ENCODE assay signal across 8 cellular contexts in the genomic region with DNA sequence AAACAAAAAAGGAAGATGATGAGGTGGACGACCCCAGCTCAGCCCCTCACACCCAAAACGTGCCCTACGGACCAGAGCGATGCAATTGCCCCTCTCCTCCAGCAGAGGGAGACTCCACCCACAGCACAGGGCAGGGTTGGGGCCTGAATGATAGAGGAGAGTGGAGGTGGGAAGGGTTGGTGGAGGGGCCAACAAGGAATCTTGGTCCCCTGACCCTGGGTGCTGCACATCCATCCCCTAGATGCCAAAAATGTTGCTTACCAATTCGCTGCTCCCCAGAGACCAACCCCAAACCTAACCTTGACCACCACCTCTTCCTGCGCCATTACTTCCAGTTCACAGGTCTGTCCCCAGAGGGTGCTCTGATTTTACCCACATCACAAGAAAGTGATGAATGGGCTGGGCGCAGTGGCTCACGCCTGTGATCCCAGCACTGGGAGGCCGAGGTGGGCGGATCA. TPM values are rescaled to one million over a fixed set of nuclear protein-coding genes. Genes with fewer than 3 reads are reported as not detected.
DNase-seq lines count a peak whose midpoint lies in the region; FAIRE-seq and TF ChIP-seq lines count a peak whose summit lies in the region.

No MANE protein-coding gene starts in this region.

- intact Hi-C loops in endothelial cell of umbilical vein (cut with micrococcal nuclease) (loop anchor here (2.0 kb wide), 2 partner anchors 40 to 144 kb away; a partner anchor contains a TSS), posterior cingulate gyrus (cut with DNase I) (no loop called here)

- H4K20me1 ChIP-seq in Loucy (ENCODE audit: insufficient read depth, low read length, poor library complexity, severe bottlenecking): peaks cover under 1% of the 10 kb centered on the region
- no peaks in the 10 kb centered on the region for H4K20me1 ChIP-seq in endothelial cell of umbilical vein (replicated peaks; ENCODE audit: control insufficient read depth, extremely low read depth, insufficient read depth, low read length)

- FAIRE-seq in endothelial cell of umbilical vein (lab: Jason Lieb, UNC): peak; percentile 38

- no peak overlapping the region for H2AFZ ChIP-seq in Loucy (ENCODE audit: low read length)
- H2AFZ ChIP-seq in endothelial cell of umbilical vein (ENCODE audit: low read depth, low read length): no peak overlapping the region

- POLR2A ChIA-PET in endothelial cell of umbilical vein (lab: Charles Lee): no interaction called here

- H3K4me1 ChIP-seq in Loucy (ENCODE audit: insufficient read depth, low read length, poor library complexity, severe bottlenecking) (no peaks in the 10 kb centered on the region), endothelial cell of umbilical vein (ENCODE audit: control insufficient read depth, extremely low read depth, insufficient read depth, low read length) (no peaks in the 10 kb centered on the region), neutrophil (ENCODE audit: control insufficient read depth in 1 of 2, insufficient read depth in 1 of 2, low read depth in 1 of 2, low read length in 1 of 2) (peaks cover 0 to 4% of the 10 kb centered on the region in 2 experiments)

- peaks cover 5% of the 10 kb centered on the region; the same call in 1 of the 2 replicates for H3K36me3 ChIP-seq in Loucy (ENCODE audit: insufficient read depth, low read length)
- no peaks in the 10 kb centered on the region for H3K36me3 ChIP-seq in endothelial cell of umbilical vein (ENCODE audit: control insufficient read depth in 2 of 2, extremely low read depth in 1 of 2, insufficient read depth in 2 of 2, low read length in 2 of 2)
- no peaks in the 10 kb centered on the region for H3K36me3 ChIP-seq in neutrophil

- H3F3A ChIP-seq in Loucy (ENCODE audit: low read depth): no peaks in the 10 kb centered on the region

- CTCF ChIA-PET in endothelial cell of umbilical vein (lab: Charles Lee): interaction anchor here (0.6 to 1.8 kb wide), 25 partner anchors 9 to 635 kb away, joined by 3 to 22 read pairs (median 4); a partner anchor contains a TSS

- no peaks in the 10 kb centered on the region for H3K9me3 ChIP-seq in Loucy (ENCODE audit: insufficient read depth, low read depth, low read length)
- H3K9me3 ChIP-seq in endothelial cell of umbilical vein (replicated peaks; ENCODE audit: control insufficient read depth, insufficient read depth, low read length): no peaks in the 10 kb centered on the region
- H3K9me3 ChIP-seq in neutrophil: no peaks in the 10 kb centered on the region

- H3K9me1 ChIP-seq in endothelial cell of umbilical vein (replicated peaks; ENCODE audit: control insufficient read depth, extremely low read depth, insufficient read depth, low read length): no peaks in the 10 kb centered on the region

- H3K79me2 ChIP-seq in Loucy (ENCODE audit: insufficient read depth, low read length) (no peaks in the 10 kb centered on the region), endothelial cell of umbilical vein (ENCODE audit: control insufficient read depth, insufficient read depth, low read length) (no peaks in the 10 kb centered on the region)

- DNase-seq in SHP77 (lab: John Stamatoyannopoulos, UW): peak; percentile 44 to 49
- no peak for DNase-seq in SHP77 treated with DMSO at 0.1 percent for 48 hours (lab: John Stamatoyannopoulos, UW)
- DNase-seq in activated CD4-positive, alpha-beta T cell treated with anti-CD3 and anti-CD28 coated beads, Interleukin-2, amount 50 U/mL, for 48 hours: peak; percentile 61 to 69
- DNase-seq in endothelial cell of umbilical vein (ENCODE audit: low read depth, low spot score): peak; percentile 31
- no peak for DNase-seq in NCI-H510A (lab: John Stamatoyannopoulos, UW)
- no peak for DNase-seq in posterior cingulate gyrus

- H3K27me3 ChIP-seq in Loucy (ENCODE audit: insufficient read depth, low read length, poor library complexity, severe bottlenecking): no peaks in the 10 kb centered on the region
- H3K27me3 ChIP-seq in endothelial cell of umbilical vein (ENCODE audit: control insufficient read depth in 2 of 2, insufficient read depth in 2 of 2, low read length in 2 of 2): peaks cover 0 to 7% of the 10 kb centered on the region in 2 experiments
- H3K27me3 ChIP-seq in neutrophil: peaks cover 14% of the 10 kb centered on the region

- dilution Hi-C loops in endothelial cell of umbilical vein (cut with MboI; ENCODE audit: extremely low pct_ligation_motif_present, low sequenced_read_pairs): no loop called here

- no TSS peak for BruUV-seq in endothelial cell of umbilical vein (replicated peaks; lab: Mats Ljungman, UMichigan)

- no peak overlapping the region for H3K27ac ChIP-seq in endothelial cell of umbilical vein (ENCODE audit: insufficient read depth, low read depth, low read length)
- no peak overlapping the region for H3K27ac ChIP-seq in neutrophil

- TF ChIP-seq POLR2A in endothelial cell of umbilical vein (IDR thresholded peaks at IDR 0.05; ENCODE audit: low read depth, low read length): no peak

- no peak overlapping the region for H3K4me3 ChIP-seq in Loucy (ENCODE audit: low read length, poor library complexity, severe bottlenecking)
- no peak overlapping the region for H3K4me3 ChIP-seq in endothelial cell of umbilical vein (replicated peaks in 1 of 3; ENCODE audit: insufficient read depth in 1 of 3, low read depth in 1 of 3, low read length in 3 of 3)
- H3K4me3 ChIP-seq in neutrophil (ENCODE audit: low read depth in 1 of 2, low read length in 1 of 2): no peak overlapping the region

- no peaks in the 10 kb centered on the region for H3K9me2 ChIP-seq in Loucy (replicated peaks; ENCODE audit: low read depth, low read length)

- TF ChIP-seq CTCF in Loucy (conservative IDR thresholded peaks at IDR 0.05; ENCODE audit: low read length) (peak; percentile 98), endothelial cell of umbilical vein (IDR thresholded peaks at IDR 0.05; ENCODE audit: extremely low read depth in 1 of 2, insufficient read depth in 1 of 2, low read depth in 1 of 2, low read length in 2 of 2) (peak; percentile 93 to 96), neutrophil (IDR thresholded peaks at IDR 0.05) (peak; percentile 89)

- H3K4me2 ChIP-seq in Loucy (ENCODE audit: low read depth, low read length, poor library complexity, severe bottlenecking) (no peak overlapping the region), endothelial cell of umbilical vein (ENCODE audit: insufficient read depth, low read length) (no peak overlapping the region)

- H3K9ac ChIP-seq in Loucy (ENCODE audit: low read depth, low read length, poor library complexity, severe bottlenecking): no peak overlapping the region
- no peak overlapping the region for H3K9ac ChIP-seq in endothelial cell of umbilical vein (replicated peaks; ENCODE audit: extremely low read depth, insufficient read depth, low read length)

TF ChIP-seq in endothelial cell of umbilical vein, 7 proteins besides CTCF, POLR2A, EP300 and RAD21 (continues in another document):
- TF ChIP-seq FOS (IDR thresholded peaks at IDR 0.05; ENCODE audit: borderline replicate concordance, insufficient read depth, low read length): no peak

RNA-seq across cellular contexts. Expression of a gene that starts 12.9 kb away (rescaled TPM):
- total RNA-seq in endothelial cell of umbilical vein: 0.22 and 0.37 TPM in 2 replicates
- polyA plus RNA-seq in endothelial cell of umbilical vein: 0.10 and 0.19 TPM in 2 replicates
- polyA plus RNA-seq in endothelial cell of umbilical vein (2011; cell fraction: cytosol; rRNA removed): 0.08 and 0.15 TPM in 2 replicates
- polyA plus RNA-seq in endothelial cell of umbilical vein (2011; cell fraction: nucleus; rRNA removed): 0.10 and 0.14 TPM in 2 replicates
- polyA plus RNA-seq in endothelial cell of umbilical vein (2012): 0.41 TPM in 1 of 2 replicates, not detected in the other
- polyA minus RNA-seq in endothelial cell of umbilical vein: 0.70 TPM in 1 of 2 replicates, not detected in the other
- 42.4 TPM for polyA minus RNA-seq in endothelial cell of umbilical vein (2011; cell fraction: cytosol; rRNA and poly(A)+ RNA removed)
- not detected in 2 replicates for polyA minus RNA-seq in endothelial cell of umbilical vein (2011; cell fraction: nucleus; rRNA and poly(A)+ RNA removed)

RNA-seq across cellular contexts. Expression of a gene that starts 14.5 kb away (rescaled TPM):
- total RNA-seq in endothelial cell of umbilical vein: 54.0 and 62.2 TPM in 2 replicates
- 105 and 148 TPM in 2 replicates for polyA plus RNA-seq in endothelial cell of umbilical vein
- polyA plus RNA-seq in endothelial cell of umbilical vein (2011; cell fraction: cytosol; rRNA removed): 58.1 and 73.4 TPM in 2 replicates
- 19.0 and 22.6 TPM in 2 replicates for polyA plus RNA-seq in endothelial cell of umbilical vein (2011; cell fraction: nucleus; rRNA removed)
- 41.7 and 65.4 TPM in 2 replicates for polyA plus RNA-seq in endothelial cell of umbilical vein (2012)
- polyA minus RNA-seq in endothelial cell of umbilical vein: 18.8 and 21.5 TPM in 2 replicates
- polyA minus RNA-seq in endothelial cell of umbilical vein (2011; cell fraction: cytosol; rRNA and poly(A)+ RNA removed): 52.3 TPM
- 8.3 and 10.8 TPM in 2 replicates for polyA minus RNA-seq in endothelial cell of umbilical vein (2011; cell fraction: nucleus; rRNA and poly(A)+ RNA removed)

RNA-seq across cellular contexts. Expression of a gene that starts 14.7 kb away (rescaled TPM):
- total RNA-seq in endothelial cell of umbilical vein: 247 and 254 TPM in 2 replicates
- polyA plus RNA-seq in endothelial cell of umbilical vein: 315 and 359 TPM in 2 replicates
- polyA plus RNA-seq in endothelial cell of umbilical vein (2011; cell fraction: cytosol; rRNA removed): 243 and 274 TPM in 2 replicates
- polyA plus RNA-seq in endothelial cell of umbilical vein (2011; cell fraction: nucleus; rRNA removed): 115 and 129 TPM in 2 replicates
- 230 and 275 TPM in 2 replicates for polyA plus RNA-seq in endothelial cell of umbilical vein (2012)
- polyA minus RNA-seq in endothelial cell of umbilical vein: 113 and 128 TPM in 2 replicates
- 62.4 TPM for polyA minus RNA-seq in endothelial cell of umbilical vein (2011; cell fraction: cytosol; rRNA and poly(A)+ RNA removed)
- 42.9 and 53.8 TPM in 2 replicates for polyA minus RNA-seq in endothelial cell of umbilical vein (2011; cell fraction: nucleus; rRNA and poly(A)+ RNA removed)

RNA-seq across cellular contexts. Expression of a gene that starts 40.6 kb away (rescaled TPM):
- 11.8 and 13.2 TPM in 2 replicates for total RNA-seq in endothelial cell of umbilical vein
- polyA plus RNA-seq in endothelial cell of umbilical vein: 2.7 TPM in 2 replicates
- 4.3 and 4.5 TPM in 2 replicates for polyA plus RNA-seq in endothelial cell of umbilical vein (2011; cell fraction: cytosol; rRNA removed)
- 2.4 and 3.0 TPM in 2 replicates for polyA plus RNA-seq in endothelial cell of umbilical vein (2011; cell fraction: nucleus; rRNA removed)
- 2.5 and 4.2 TPM in 2 replicates for polyA plus RNA-seq in endothelial cell of umbilical vein (2012)
- polyA minus RNA-seq in endothelial cell of umbilical vein: 6.2 and 7.7 TPM in 2 replicates
- 22.3 TPM for polyA minus RNA-seq in endothelial cell of umbilical vein (2011; cell fraction: cytosol; rRNA and poly(A)+ RNA removed)
- polyA minus RNA-seq in endothelial cell of umbilical vein (2011; cell fraction: nucleus; rRNA and poly(A)+ RNA removed): 3.2 and 5.0 TPM in 2 replicates

RNA-seq across cellular contexts. Expression of a gene that starts 46.5 kb away (rescaled TPM):
- 20.8 and 25.9 TPM in 2 replicates for total RNA-seq in endothelial cell of umbilical vein
- 17.9 and 20.5 TPM in 2 replicates for polyA plus RNA-seq in endothelial cell of umbilical vein
- polyA plus RNA-seq in endothelial cell of umbilical vein (2011; cell fraction: cytosol; rRNA removed): 10.2 and 12.2 TPM in 2 replicates
- 15.5 and 18.1 TPM in 2 replicates for polyA plus RNA-seq in endothelial cell of umbilical vein (2011; cell fraction: nucleus; rRNA removed)
- 15.5 and 20.4 TPM in 2 replicates for polyA plus RNA-seq in endothelial cell of umbilical vein (2012)
- 15.2 and 16.2 TPM in 2 replicates for polyA minus RNA-seq in endothelial cell of umbilical vein
- 5.1 TPM for polyA minus RNA-seq in endothelial cell of umbilical vein (2011; cell fraction: cytosol; rRNA and poly(A)+ RNA removed)
- polyA minus RNA-seq in endothelial cell of umbilical vein (2011; cell fraction: nucleus; rRNA and poly(A)+ RNA removed): 10.5 and 14.0 TPM in 2 replicates

Comparison
In these comparisons a context has a peak if more than half of its experiments do, and no peak if none do; other contexts are left out.
1. DNase-seq: peak in SHP77 (2 of 2), activated CD4-positive, alpha-beta T cell treated with anti-CD3 and anti-CD28 coated beads, Interleukin-2, amount 50 U/mL, for 48 hours (2 of 2) and endothelial cell of umbilical vein (single experiment); none in SHP77 treated with DMSO at 0.1 percent for 48 hours (single experiment), NCI-H510A (single experiment) and posterior cingulate gyrus (0 of 10).
2. Peak in every context shown above with its lines, with median percentiles within 50 percentile points of each other: CTCF ChIP-seq.